29 cellular contexts compared by ENCODE assay signal in genomic region chr1:200162258-200162657, GRCh38.
"Had no signal": no experiment of that assay in that cellular context is flagged by ENCODE, and none has a peak within 500 bp of the region (broad histone marks: within the 10 kb centered on the region; RNA-seq: fewer than 3 reads in every experiment).

No MANE protein-coding gene starts in this region.

- H3K4me2 ChIP-seq: SK-N-SH had no signal

- DNase-seq: activated CD4-positive, alpha-beta T cell treated with anti-CD3 and anti-CD28 coated beads for 36 hours; activated CD4-positive, alpha-beta T cell treated with anti-CD3 and anti-CD28 coated beads, Interleukin-2, amount 10 ng/mL, durations not matched to agents 7 days and 5 days; activated CD4-positive, alpha-beta T cell treated with anti-CD3 and anti-CD28 coated beads, Interleukin-2, amount 50 U/mL, for 48 hours; activated CD8-positive, alpha-beta T cell treated with anti-CD3 and anti-CD28 coated beads, Interleukin-2, amount 10 ng/mL, durations not matched to agents 7 days and 5 days; activated gamma-delta T cell treated with Interleukin-2 at 50 U/mL for 16 hours; activated naive CD4-positive, alpha-beta T cell treated with anti-CD3 and anti-CD28 coated beads for 36 hours; activated T-cell treated with anti-CD3 and anti-CD28 coated beads, Interleukin-2, amount 50 U/mL, for 24 hours; adrenal gland; body of pancreas; Karpas-422; KBM-7; NCI-H1048; NCI-H1436 treated with DMSO at 0.1 percent for 48 hours; NCI-H1694 treated with DMSO at 0.1 percent for 48 hours; NCI-H2029 treated with DMSO at 0.1 percent for 48 hours; NCI-H2107; NCI-H2171 treated with DMSO at 0.1 percent for 48 hours; NCI-H345; NCI-H524 treated with DMSO at 0.1 percent for 48 hours; SHP77; SK-N-SH had no signal

- FAIRE-seq: astrocyte, TTC549 had no signal

- H3K27me3 ChIP-seq: adrenal gland, body of pancreas, breast epithelium, SJSA1 had no signal

- H3K9me3 ChIP-seq: adrenal gland, body of pancreas, breast epithelium, SJSA1, SK-N-SH had no signal

- H3K4me1 ChIP-seq: adrenal gland, breast epithelium, SJSA1 had no signal

- ATAC-seq: activated CD4-positive, alpha-beta T cell treated with anti-CD3 and anti-CD28 coated beads for 36 hours; activated CD4-positive, CD25-positive, alpha-beta regulatory T cell treated with anti-CD3 and anti-CD28 coated beads, Interleukin-2, amount 50 U/mL, for 24 hours; activated CD8-positive, alpha-beta T cell treated with anti-CD3 and anti-CD28 coated beads, Interleukin-2, amount 10 ng/mL, durations not matched to agents 7 days and 5 days; activated naive CD4-positive, alpha-beta T cell treated with anti-CD3 and anti-CD28 coated beads, Interleukin-2, amount 50 U/mL, for 72 hours; body of pancreas; Panc1; WTC11 had no signal

- H3K4me3 ChIP-seq: adrenal gland, body of pancreas, breast epithelium, SJSA1 had no signal

- H3K27ac ChIP-seq: adrenal gland, body of pancreas, breast epithelium, SJSA1 had no signal

- H3K36me3 ChIP-seq: adrenal gland, breast epithelium, SJSA1 had no signal
